Comparison of ENCODE assay signal across 8 cellular contexts in the genomic region with DNA sequence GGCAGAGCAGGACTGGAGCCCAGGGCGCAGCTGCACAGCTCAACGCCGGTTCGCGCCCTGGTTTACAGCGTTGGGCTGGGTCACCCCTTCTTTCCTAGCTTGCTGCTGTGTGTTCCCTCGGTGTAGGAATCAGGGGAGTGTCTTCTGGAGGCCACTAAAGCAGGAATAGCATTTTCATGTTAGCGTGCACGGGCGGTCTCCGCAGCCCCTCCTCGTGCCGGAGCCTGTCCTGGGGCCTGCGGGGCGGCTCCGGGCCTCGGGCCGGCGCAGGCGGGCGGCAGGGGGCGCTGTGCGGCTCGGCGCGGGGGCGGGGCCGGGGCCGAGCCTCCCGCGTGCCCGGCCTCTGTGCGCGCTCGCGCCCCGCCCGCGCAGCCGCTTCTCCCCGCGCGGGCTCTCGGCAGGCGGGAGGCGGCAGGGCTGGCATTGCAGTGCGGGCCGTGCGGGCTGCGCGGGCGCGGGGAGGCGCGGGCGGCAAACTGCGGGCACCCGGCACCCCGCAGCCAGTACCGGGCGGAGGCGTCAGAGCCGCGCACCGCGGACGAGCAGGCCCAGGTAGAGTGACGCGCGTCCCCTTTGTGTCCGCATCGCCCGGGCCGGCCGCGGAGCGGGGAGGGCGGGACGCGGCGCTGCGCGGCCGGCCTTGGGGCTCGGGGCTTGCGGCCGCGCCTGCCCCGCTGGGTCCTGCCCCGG. TPM values are rescaled to one million over a fixed set of nuclear protein-coding genes. Genes with fewer than 3 reads are reported as not detected.
A peak's percentile ranks its signal among the peaks of the same experiment; 100 is the strongest.
DNase-seq lines count a peak whose midpoint lies in the region; ATAC-seq and TF ChIP-seq lines count a peak whose summit lies in the region.

A gene with protein sequence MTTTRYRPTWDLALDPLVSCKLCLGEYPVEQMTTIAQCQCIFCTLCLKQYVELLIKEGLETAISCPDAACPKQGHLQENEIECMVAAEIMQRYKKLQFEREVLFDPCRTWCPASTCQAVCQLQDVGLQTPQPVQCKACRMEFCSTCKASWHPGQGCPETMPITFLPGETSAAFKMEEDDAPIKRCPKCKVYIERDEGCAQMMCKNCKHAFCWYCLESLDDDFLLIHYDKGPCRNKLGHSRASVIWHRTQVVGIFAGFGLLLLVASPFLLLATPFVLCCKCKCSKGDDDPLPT (plus strand): TSS at position 342 of the 690 bp plus-strand sequence. CDS start 79,515 bp downstream, outside the sequence.

- H3K27me3 Mint-ChIP-seq in activated T-cell treated with anti-CD3 and anti-CD28 coated beads, Interleukin-2, amount 50 U/mL, for 24 hours = no peaks in the 10 kb centered on the region
- peaks cover 15 to 27% (median 15%) of the 10 kb centered on the region in 3 donors for H3K27me3 Mint-ChIP-seq in naive B cell

- H3K4me1 Mint-ChIP-seq in activated T-cell treated with anti-CD3 and anti-CD28 coated beads, Interleukin-2, amount 50 U/mL, for 24 hours (ENCODE audit: low read depth) = peaks cover 81% of the 10 kb centered on the region
- H3K4me1 Mint-ChIP-seq in naive B cell = peaks cover 0 to 15% (median 9%) of the 10 kb centered on the region in 3 donors

- H3K27me3 ChIP-seq in esophagus muscularis mucosa = no peaks in the 10 kb centered on the region

- peak; percentile 26 for DNase-seq in AG10803 (ENCODE audit: low read depth)
- peak; percentile 41 for DNase-seq in NOMO-1 treated with dmso at 0.1 percent for 144 hours (lab: John Stamatoyannopoulos, UW; ENCODE audit: unreplicated experiment)
- DNase-seq in activated T-cell treated with anti-CD3 and anti-CD28 coated beads, Interleukin-2, amount 50 U/mL, for 24 hours = peak; percentile 88
- no peak for DNase-seq in esophagus muscularis mucosa (ENCODE audit: extremely low spot score)
- peak; percentile 67 for DNase-seq in naive B cell
- peak; percentile 64 for DNase-seq in stimulated activated naive CD4-positive, alpha-beta T cell treated with Interleukin-2 at 50 U/mL for 16 hours (lab: John Stamatoyannopoulos, UW)

- in situ Hi-C loops in GM18951 (cut with MboI; ENCODE audit: low sequenced_read_pairs, unreplicated experiment) = no loop called here

- H3K4me1 ChIP-seq in esophagus muscularis mucosa = peaks cover 18 to 39% (median 29%) of the 10 kb centered on the region in 4 donors

- peak; percentile 83 for ATAC-seq in HG03280 (IDR thresholded peaks at IDR 0.05; ENCODE audit: unreplicated experiment)
- peak; percentile 91 to 93 for ATAC-seq in naive B cell (ENCODE audit: low read depth in 2 of 2)

- TF ChIP-seq CTCF in AG10803 (conservative IDR thresholded peaks at IDR 0.05; ENCODE audit: low read length) = no peak; the same call in 1 of the 2 replicates
- peak; percentile 33 to 57 (median 50) for TF ChIP-seq CTCF in esophagus muscularis mucosa (IDR thresholded peaks at IDR 0.05)

- no peak for TF ChIP-seq EP300 in esophagus muscularis mucosa (IDR thresholded peaks at IDR 0.05)

- H3K27ac ChIP-seq in esophagus muscularis mucosa (replicated peaks in 1 of 4) = peak within 1 kb of the TSS; percentile 64 to 80 (median 70)

- TF ChIP-seq POLR2A in GM18951 (IDR thresholded peaks at IDR 0.05; ENCODE audit: extremely low read depth, insufficient read depth, insufficient read length) = peak; percentile 45
- TF ChIP-seq POLR2A in esophagus muscularis mucosa (IDR thresholded peaks at IDR 0.05; ENCODE audit: low read depth) = no peak

- 7% methylated on average over 12 of the region's 90 CpGs for WGBS in esophagus muscularis mucosa

- H3K9me3 ChIP-seq in esophagus muscularis mucosa = no peaks in the 10 kb centered on the region

- H3K36me3 Mint-ChIP-seq in activated T-cell treated with anti-CD3 and anti-CD28 coated beads, Interleukin-2, amount 50 U/mL, for 24 hours (ENCODE audit: low read depth) = peaks cover 42% of the 10 kb centered on the region
- H3K36me3 Mint-ChIP-seq in naive B cell = no peaks in the 10 kb centered on the region

- intact Hi-C loops in esophagus muscularis mucosa (cut with DNase I) = loop anchor here (5.0 kb wide), 2 partner anchors 90 to 125 kb away; no protein-coding TSS in a partner anchor

- no peaks in the 10 kb centered on the region for H3K36me3 ChIP-seq in esophagus muscularis mucosa

- peak within 1 kb of the TSS; percentile 47 for H3K4me3 ChIP-seq in AG10803 (ENCODE audit: low read length)
- peak within 1 kb of the TSS; percentile 74 to 90 (median 78) for H3K4me3 ChIP-seq in esophagus muscularis mucosa

- no peaks in the 10 kb centered on the region for H3K9me3 Mint-ChIP-seq in activated T-cell treated with anti-CD3 and anti-CD28 coated beads, Interleukin-2, amount 50 U/mL, for 24 hours
- H3K9me3 Mint-ChIP-seq in naive B cell = peaks cover 0 to 4% (median 0%) of the 10 kb centered on the region in 7 donors

- peak within 1 kb of the TSS; percentile 82 for H3K27ac Mint-ChIP-seq in activated T-cell treated with anti-CD3 and anti-CD28 coated beads, Interleukin-2, amount 50 U/mL, for 24 hours
- H3K27ac Mint-ChIP-seq in naive B cell = no peak within 1 kb of the TSS

- peak within 1 kb of the TSS; percentile 79 for H3K4me3 Mint-ChIP-seq in activated T-cell treated with anti-CD3 and anti-CD28 coated beads, Interleukin-2, amount 50 U/mL, for 24 hours
- H3K4me3 Mint-ChIP-seq in naive B cell = peak within 1 kb of the TSS; percentile 68 to 90 (median 74)

RNA-seq across cellular contexts. Expression of the gene that starts here (rescaled TPM):
- 10 to 100 TPM in 1 of 4 donors, 1 to 10 TPM in 3; 5.4 to 10.8 (median 8.8) TPM for total RNA-seq in esophagus muscularis mucosa
- under 1 TPM in 5 of 6 donors, not detected in 1; 0.04 to 0.92 (median 0.16) TPM for polyA plus RNA-seq in naive B cell (ENCODE audit: low read depth in 6 of 6)

Comparison
In these comparisons a context has a peak if more than half of its experiments do, and no peak if none do; other contexts are left out.
1. Peak in DNase-seq and ATAC-seq in naive B cell; RNA of the gene not detected or under 1 TPM.